9 cellular contexts compared by ENCODE assay signal in the genomic region with DNA sequence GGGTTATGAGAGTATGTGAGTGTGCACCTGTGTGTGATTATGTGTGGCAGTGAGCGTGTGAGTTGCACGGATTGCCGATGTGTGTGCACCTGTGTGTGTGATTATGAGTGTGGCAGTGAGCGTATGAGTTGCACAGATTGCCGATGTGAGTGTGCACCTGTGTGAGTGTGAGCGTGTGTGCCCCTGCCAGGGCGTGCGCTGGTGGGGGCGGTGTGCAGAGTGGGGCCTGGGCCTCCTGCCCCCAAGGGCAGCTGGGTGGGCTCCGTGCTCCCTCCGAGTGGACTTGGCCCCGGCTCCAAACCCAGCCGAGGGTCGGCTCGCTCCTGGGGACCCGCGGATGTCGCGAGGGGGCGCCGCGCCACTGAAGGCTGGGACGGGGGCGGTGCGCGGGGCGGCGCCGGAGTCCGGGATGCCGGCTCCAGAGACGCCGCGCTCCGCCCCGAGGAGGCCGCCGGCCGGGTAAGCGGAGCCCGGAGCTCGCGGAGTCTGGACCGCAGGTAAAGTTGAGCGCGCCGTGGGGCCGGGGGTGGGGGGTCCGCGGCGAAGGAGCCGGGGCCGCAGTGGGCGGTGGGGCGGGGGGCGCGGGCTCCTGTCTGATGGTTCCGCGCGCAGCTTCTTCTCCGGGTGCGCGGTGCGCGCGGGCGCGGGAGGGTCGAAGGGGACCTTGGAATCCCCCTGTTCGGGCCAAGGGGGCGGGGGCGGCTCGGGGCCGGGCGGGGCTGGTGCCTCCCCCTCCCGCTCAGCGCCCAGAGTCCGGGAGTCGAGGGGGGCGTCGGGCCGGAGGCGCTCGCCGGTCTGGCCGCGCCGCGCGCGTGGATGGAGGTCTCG.
A peak's percentile ranks its signal among the peaks of the same experiment; 100 is the strongest.
DNase-seq lines count a peak whose midpoint lies in the region; ATAC-seq, FAIRE-seq and TF ChIP-seq lines count a peak whose summit lies in the region.
"Had no signal": no experiment of that assay in that cellular context is flagged by ENCODE, and none has a peak within 500 bp of the region (broad histone marks: within the 10 kb centered on the region; RNA-seq: fewer than 3 reads in every experiment).

A gene with protein sequence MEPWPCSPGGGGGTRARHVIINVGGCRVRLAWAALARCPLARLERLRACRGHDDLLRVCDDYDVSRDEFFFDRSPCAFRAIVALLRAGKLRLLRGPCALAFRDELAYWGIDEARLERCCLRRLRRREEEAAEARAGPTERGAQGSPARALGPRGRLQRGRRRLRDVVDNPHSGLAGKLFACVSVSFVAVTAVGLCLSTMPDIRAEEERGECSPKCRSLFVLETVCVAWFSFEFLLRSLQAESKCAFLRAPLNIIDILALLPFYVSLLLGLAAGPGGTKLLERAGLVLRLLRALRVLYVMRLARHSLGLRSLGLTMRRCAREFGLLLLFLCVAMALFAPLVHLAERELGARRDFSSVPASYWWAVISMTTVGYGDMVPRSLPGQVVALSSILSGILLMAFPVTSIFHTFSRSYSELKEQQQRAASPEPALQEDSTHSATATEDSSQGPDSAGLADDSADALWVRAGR (plus strand): TSS at position 421 of the 828 bp plus-strand sequence. CDS start 65,730 bp downstream, outside the sequence.

- H3K4me3 ChIP-seq in NT2/D1 (ENCODE audit: insufficient read length, low read depth) (peak within 1 kb of the TSS; percentile 52), epithelial cell of esophagus (ENCODE audit: low read length) (no peak within 1 kb of the TSS), neutrophil (ENCODE audit: low read depth in 1 of 2, low read length in 1 of 2) (peak within 1 kb of the TSS; percentile 15 to 54)
- H3K4me3 ChIP-seq: SJSA1 had no signal

- TF ChIP-seq CTCF in epithelial cell of esophagus (IDR thresholded peaks at IDR 0.05; ENCODE audit: insufficient read depth, low read depth, low read length, missing control alignments): no peak
- no peak for TF ChIP-seq CTCF in neutrophil (IDR thresholded peaks at IDR 0.05)

- H3K4me1 ChIP-seq in NT2/D1 (ENCODE audit: insufficient read depth, insufficient read length): peaks cover 19% of the 10 kb centered on the region
- H3K4me1 ChIP-seq in neutrophil (ENCODE audit: control insufficient read depth in 1 of 2, insufficient read depth in 1 of 2, low read depth in 1 of 2, low read length in 1 of 2): peaks cover 52 to 58% of the 10 kb centered on the region in 2 experiments
- H3K4me1 ChIP-seq: SJSA1 had no signal

- no peaks in the 10 kb centered on the region for H3K9me3 ChIP-seq in NT2/D1 (ENCODE audit: insufficient read depth, low read length)
- H3K9me3 ChIP-seq in neutrophil: no peaks in the 10 kb centered on the region
- H3K9me3 ChIP-seq: SJSA1 had no signal

- FAIRE-seq in urothelium cell line (lab: Jason Lieb, UNC): no peak

- DNase-seq in NCI-H146 (lab: John Stamatoyannopoulos, UW): peak; percentile 41
- no peak for DNase-seq in NCI-H146 treated with DMSO at 0.1 percent for 48 hours (lab: John Stamatoyannopoulos, UW; ENCODE audit: unreplicated experiment)
- peak; percentile 15 for DNase-seq in NT2/D1 (ENCODE audit: low read depth, low spot score)
- peak; percentile 9 for DNase-seq in epithelial cell of esophagus (ENCODE audit: low read depth)
- DNase-seq in urothelium cell line (ENCODE audit: low spot score): no peak
- no peak for DNase-seq in GDM1 (lab: John Stamatoyannopoulos, UW)

- H3K36me3 ChIP-seq in NT2/D1 (ENCODE audit: insufficient read depth, insufficient read length, low read length) (no peaks in the 10 kb centered on the region), neutrophil (no peaks in the 10 kb centered on the region)
- H3K36me3 ChIP-seq: SJSA1 had no signal

- ATAC-seq in HG03196 (IDR thresholded peaks at IDR 0.05; ENCODE audit: unreplicated experiment): no peak

- peaks cover 70% of the 10 kb centered on the region for H3K27me3 ChIP-seq in NT2/D1 (ENCODE audit: insufficient read depth, insufficient read length)
- H3K27me3 ChIP-seq in neutrophil: peaks cover 53% of the 10 kb centered on the region

- peak within 1 kb of the TSS; percentile 72 for H3K9ac ChIP-seq in NT2/D1 (ENCODE audit: insufficient read length, low read depth)

- no peak within 1 kb of the TSS for H3K27ac ChIP-seq in neutrophil
- H3K27ac ChIP-seq: SJSA1 had no signal

Comparison
In these comparisons a context has a peak if more than half of its experiments do, and no peak if none do; other contexts are left out.
1. DNase-seq: peak in NCI-H146 (single experiment), NT2/D1 (single experiment) and epithelial cell of esophagus (single experiment); none in NCI-H146 treated with DMSO at 0.1 percent for 48 hours (single experiment), urothelium cell line (single experiment) and GDM1 (single experiment).